Comparison of ENCODE assay signal across 18 cellular contexts in the genomic region with DNA sequence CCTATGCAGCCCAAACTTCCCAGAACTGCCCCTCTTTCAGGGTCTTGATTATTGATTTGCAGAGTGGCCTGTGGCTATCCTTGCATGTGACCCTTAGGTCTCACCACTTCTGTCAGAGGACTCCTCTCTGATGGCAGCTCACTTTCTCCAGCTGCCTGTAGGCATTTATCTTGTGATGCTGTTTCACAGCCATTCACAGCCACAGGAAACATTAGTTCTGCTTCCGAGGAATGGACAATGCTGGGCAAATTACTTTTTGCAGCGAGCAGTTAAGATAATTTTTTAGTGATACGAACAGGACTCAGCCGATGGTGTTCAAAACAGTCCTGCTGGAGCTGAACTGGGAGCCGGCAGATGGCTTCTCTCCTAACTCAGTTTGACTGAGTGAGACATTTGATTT. TPM values are rescaled to one million over a fixed set of nuclear protein-coding genes. Genes with fewer than 3 reads are reported as not detected.
DNase-seq lines count a peak whose midpoint lies in the region; TF ChIP-seq lines count a peak whose summit lies in the region.
"Had no signal": no experiment of that assay in that cellular context is flagged by ENCODE, and none has a peak within 500 bp of the region (broad histone marks: within the 10 kb centered on the region; RNA-seq: fewer than 3 reads in every experiment).

No MANE protein-coding gene starts in this region.

- TF ChIP-seq CTCF in dorsolateral prefrontal cortex (IDR thresholded peaks at IDR 0.05 in 54 of 56, conservative IDR thresholded peaks at IDR 0.05 in 2 of 56; ENCODE audit: low read depth in 1 of 56, partially characterized antibody in 56 of 56) (no peak), neural progenitor cell (IDR thresholded peaks at IDR 0.05) (no peak), Calu3 (IDR thresholded peaks at IDR 0.05; ENCODE audit: unreplicated experiment) (no peak)

- peaks cover 31% of the 10 kb centered on the region for H3K4me1 ChIP-seq in neural progenitor cell

- H3K9ac ChIP-seq in neural progenitor cell = no peak overlapping the region

- H3K36me3 ChIP-seq in neural progenitor cell = no peaks in the 10 kb centered on the region

- intact Hi-C loops in dorsolateral prefrontal cortex (cut with DNase I) (loop anchor here (10.0 kb wide), 2 partner anchors 115 to 185 kb away; no protein-coding TSS in a partner anchor), Calu3 (cut with micrococcal nuclease; ENCODE audit: unreplicated experiment) (no loop called here)

- BruUV-seq in Calu3 (replicated peaks; lab: Mats Ljungman, UMichigan) = no TSS peak

- H2AFZ ChIP-seq in neural progenitor cell (replicated peaks) = no peak overlapping the region

- DNase-seq in NCI-H69 (lab: John Stamatoyannopoulos, UW) = peak; percentile 20
- DNase-seq in dorsolateral prefrontal cortex = no peak
- DNase-seq in neural progenitor cell (ENCODE audit: low spot score) = no peak
- peak in 2 of 49 donors; percentile 12 to 27 for DNase-seq in substantia nigra (lab: John Stamatoyannopoulos, UW)
- no peak for DNase-seq in cerebellar nuclear complex (lab: John Stamatoyannopoulos, UW)
- DNase-seq in Calu3 = no peak
- no peak for DNase-seq in central memory CD4-positive, alpha-beta T cell
- DNase-seq: ACHN; Caco-2; CD4-positive, alpha-beta T cell; DMS153; DMS79; GF-D8; H7; HFFc6 had no signal

- H3K36me3 Mint-ChIP-seq in neural progenitor cell = no peaks in the 10 kb centered on the region
- H3K36me3 Mint-ChIP-seq in Calu3 (ENCODE audit: insufficient read depth, unreplicated experiment) = no peaks in the 10 kb centered on the region

- H3K27ac ChIP-seq in dorsolateral prefrontal cortex (peak overlapping the region in 42 of 59 donors; percentile 5 to 78 (median 46)), neural progenitor cell (no peak overlapping the region), substantia nigra (ENCODE audit: low read depth, low read length, poor library complexity, severe bottlenecking) (peak overlapping the region; percentile 69)
- H3K27ac ChIP-seq: C4-2B, HL-60 had no signal

- H3F3A ChIP-seq in neural progenitor cell (ENCODE audit: low read depth) = peaks cover 19% of the 10 kb centered on the region

- no peaks in the 10 kb centered on the region for H3K27me3 ChIP-seq in dorsolateral prefrontal cortex
- H3K27me3 ChIP-seq in neural progenitor cell = no peaks in the 10 kb centered on the region

- peak overlapping the region; percentile 25 for H3K27ac Mint-ChIP-seq in neural progenitor cell
- no peak overlapping the region for H3K27ac Mint-ChIP-seq in Calu3 (ENCODE audit: unreplicated experiment)
- H3K27ac Mint-ChIP-seq: CD4-positive, alpha-beta T cell; GM23338; HFFc6 had no signal

- no peaks in the 10 kb centered on the region for H3K27me3 Mint-ChIP-seq in neural progenitor cell (ENCODE audit: insufficient read depth, low read depth)
- no peaks in the 10 kb centered on the region for H3K27me3 Mint-ChIP-seq in Calu3 (ENCODE audit: unreplicated experiment)
- H3K27me3 Mint-ChIP-seq: CD4-positive, alpha-beta T cell had no signal

- H3K4me1 Mint-ChIP-seq in neural progenitor cell = no peaks in the 10 kb centered on the region
- H3K4me1 Mint-ChIP-seq in Calu3 (ENCODE audit: low read depth, unreplicated experiment) = no peaks in the 10 kb centered on the region

- peak overlapping the region; percentile 79 for H3K4me2 ChIP-seq in neural progenitor cell
- H3K4me2 ChIP-seq: GM23338 had no signal

- no peaks in the 10 kb centered on the region for H3K9me3 Mint-ChIP-seq in neural progenitor cell
- H3K9me3 Mint-ChIP-seq in Calu3 (ENCODE audit: low read depth, unreplicated experiment) = no peaks in the 10 kb centered on the region
- H3K9me3 Mint-ChIP-seq: CD4-positive, alpha-beta T cell; GM23338; HFFc6 had no signal

- no peaks in the 10 kb centered on the region for H3K79me2 ChIP-seq in neural progenitor cell (ENCODE audit: low read depth)

- CTCF ChIA-PET in Calu3 (lab: Charles Lee) = interaction anchor here (0.6 kb wide), 1 partner anchor 84 kb away, joined by 6 read pairs; no protein-coding TSS in a partner anchor

- H3K4me3 Mint-ChIP-seq in neural progenitor cell (no peak overlapping the region), Calu3 (ENCODE audit: low read depth, unreplicated experiment) (no peak overlapping the region)
- H3K4me3 Mint-ChIP-seq: CD4-positive, alpha-beta T cell; GM23338; HFFc6 had no signal

- peaks cover 10% of the 10 kb centered on the region for H4K20me1 ChIP-seq in neural progenitor cell (ENCODE audit: low read depth)

- H3K9me3 ChIP-seq in neural progenitor cell (ENCODE audit: low read depth) = no peaks in the 10 kb centered on the region
- H3K9me3 ChIP-seq: Caco-2 had no signal

- H3K4me3 ChIP-seq in dorsolateral prefrontal cortex = no peak overlapping the region
- H3K4me3 ChIP-seq in neural progenitor cell = no peak overlapping the region
- H3K4me3 ChIP-seq: GM23338 had no signal

RNA-seq across cellular contexts. Expression of a gene that starts 58.3 kb away (rescaled TPM):
- total RNA-seq in dorsolateral prefrontal cortex (10 to 100 TPM; 15.7 to 49.1 (median 28.1) TPM), neural progenitor cell (ENCODE audit: low replicate concordance) (3.8 and 5.7 TPM in 2 replicates), Calu3 (2022) (0.98 and 1.4 TPM in 2 replicates)
- total RNA-seq: CD4-positive, alpha-beta T cell; HFFc6 had no signal
